Comparison of ENCODE assay signal across 17 cellular contexts in the genomic region with DNA sequence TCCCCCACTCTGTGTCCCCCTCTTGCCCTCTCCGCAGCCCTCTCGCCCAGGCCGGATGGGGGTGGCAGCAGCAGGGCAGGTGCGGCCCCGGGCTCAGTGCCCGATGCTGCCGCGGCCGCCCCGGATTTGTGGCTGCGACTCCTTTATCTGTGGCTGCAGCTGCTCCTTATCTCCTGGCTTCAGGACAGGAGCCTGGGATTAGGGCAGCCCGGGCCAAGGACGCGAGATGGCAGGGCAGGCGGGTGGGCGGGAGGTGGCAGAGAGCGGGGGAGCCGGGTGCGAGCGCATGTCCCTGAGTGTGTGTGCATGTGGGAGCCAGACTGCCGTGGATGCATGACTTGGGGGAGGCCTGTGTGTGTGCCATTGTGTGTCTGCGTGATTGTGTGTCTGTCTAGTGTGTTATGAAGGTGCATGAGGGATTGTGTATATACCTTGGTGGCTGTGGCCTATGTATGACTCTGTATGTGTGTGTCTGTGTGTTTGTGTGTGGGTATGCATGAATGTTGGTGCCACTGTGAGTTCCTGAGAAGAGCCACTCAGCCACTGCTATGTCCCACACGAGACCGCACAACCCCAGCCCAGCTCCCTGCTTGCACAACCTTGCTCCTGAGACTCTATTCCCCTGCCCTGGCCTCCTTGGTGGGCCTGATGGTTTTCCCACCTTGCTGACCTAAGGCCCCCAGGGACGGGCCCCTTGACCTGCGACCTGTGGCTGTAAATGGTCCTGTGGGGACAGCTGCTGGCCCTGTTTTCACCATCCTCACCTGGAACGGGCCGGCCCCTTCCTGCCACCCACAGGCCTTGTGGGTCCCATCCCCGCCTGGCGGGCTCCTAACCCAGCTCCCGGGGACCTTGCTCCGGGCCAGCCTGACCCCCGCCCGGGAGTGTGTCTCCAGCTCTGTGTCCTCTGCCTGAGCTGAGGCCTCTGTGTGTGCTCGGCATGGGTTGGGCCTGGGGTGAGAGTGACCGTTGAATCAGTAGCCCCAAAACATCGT. TPM values are rescaled to one million over a fixed set of nuclear protein-coding genes. Genes with fewer than 3 reads are reported as not detected.
DNase-seq lines count a peak whose midpoint lies in the region; ATAC-seq and TF ChIP-seq lines count a peak whose summit lies in the region.
"Had no signal": no experiment of that assay in that cellular context is flagged by ENCODE, and none has a peak within 500 bp of the region (broad histone marks: within the 10 kb centered on the region; RNA-seq: fewer than 3 reads in every experiment).

No MANE protein-coding gene starts in this region.

- H3K27me3 ChIP-seq in heart left ventricle, result peaks cover 6 to 47% (median 27%) of the 10 kb centered on the region in 9 donors
- H3K27me3 ChIP-seq in ovary, result no peaks in the 10 kb centered on the region
- H3K27me3 ChIP-seq in psoas muscle (ENCODE audit: insufficient read depth in 3 of 3, low read length in 2 of 3), result peaks cover 0 to 75% (median 27%) of the 10 kb centered on the region in 3 donors

- WGBS in heart left ventricle, 4 donors, result 37 to 44% (median 43%) methylated on average over 28 to 37 of the region's 37 CpGs
- 36 to 42% (median 36%) methylated on average over 37 of the region's 37 CpGs for WGBS in ovary, 3 donors
- WGBS in psoas muscle, 3 donors, result 44 to 54% (median 47%) methylated on average over 34 to 37 of the region's 37 CpGs

- POLR2A ChIA-PET in WTC11 (lab: Charles Lee), result interaction anchor here (0.5 kb wide), 1 partner anchor 578 kb away, joined by 3 read pairs; no protein-coding TSS in a partner anchor

- intact Hi-C loops in heart left ventricle (cut with DNase I) (loop anchor here (5.0 to 10.0 kb wide), 7 partner anchors 93 to 225 kb away; a partner anchor contains a TSS), ovary (cut with DNase I) (loop anchor here in 2 of 4 donors (5.0 to 10.0 kb wide), 2 partner anchors 93 to 95 kb away; no protein-coding TSS in a partner anchor), psoas muscle (cut with DNase I) (loop anchor here in 1 of 2 donors (10.0 kb wide), 1 partner anchor 225 kb away; no protein-coding TSS in a partner anchor)

- no peak overlapping the region for H3K27ac Mint-ChIP-seq in WTC11
- H3K27ac Mint-ChIP-seq: activated naive CD8-positive, alpha-beta T cell; CD14-positive monocyte; endodermal cell had no signal

- no peaks in the 10 kb centered on the region for H3K9me3 Mint-ChIP-seq in WTC11
- H3K9me3 Mint-ChIP-seq: endodermal cell had no signal

- DNase-seq in KBM-7 (peak; percentile 83), OCI-M1 (lab: John Stamatoyannopoulos, UW) (peak; percentile 94), heart left ventricle (peak in 4 of 5 donors; percentile 61 to 76 (median 75)), ovary (peak in 3 of 5 donors; percentile 22 to 51 (median 26)), psoas muscle (no peak), WTC11 (ENCODE audit: low spot score) (no peak)
- DNase-seq: activated T-cell treated with anti-CD3 and anti-CD28 coated beads for 4 hours; endodermal cell; gastrocnemius medialis; stimulated activated CD4-positive, alpha-beta T cell treated with anti-CD3 and anti-CD28 coated beads, Interleukin-2, amount 100 ng/mL, for 48 hours; trophoblast cell had no signal

- no peak for TF ChIP-seq EP300 in ovary (IDR thresholded peaks at IDR 0.05)

- H3K27ac ChIP-seq in heart left ventricle (peak overlapping the region in 7 of 12 donors; percentile 22 to 76 (median 40)), ovary (no peak overlapping the region), psoas muscle (no peak overlapping the region)
- H3K27ac ChIP-seq: gastrocnemius medialis had no signal

- H3K9me3 ChIP-seq in heart left ventricle, result no peaks in the 10 kb centered on the region
- no peaks in the 10 kb centered on the region for H3K9me3 ChIP-seq in ovary
- no peaks in the 10 kb centered on the region for H3K9me3 ChIP-seq in psoas muscle
- H3K9me3 ChIP-seq: gastrocnemius medialis had no signal

- in situ Hi-C loops in KBM-7 (cut with MboI; ENCODE audit: low pct_unique_long_range_greater_than_20kb, low sequenced_read_pairs), result loop anchor here (10.0 kb wide), 1 partner anchor 95 kb away; no protein-coding TSS in a partner anchor

- CTCF ChIA-PET in WTC11 (lab: Charles Lee), result interaction anchor here (1.2 kb wide), 1 partner anchor 222 kb away, joined by 4 read pairs; no protein-coding TSS in a partner anchor

- TF ChIP-seq POLR2A in heart left ventricle (IDR thresholded peaks at IDR 0.05), result no peak
- TF ChIP-seq POLR2A in ovary (IDR thresholded peaks at IDR 0.05), result no peak

- peaks cover 0 to 37% (median 10%) of the 10 kb centered on the region in 12 donors for H3K4me1 ChIP-seq in heart left ventricle
- peaks cover 8% of the 10 kb centered on the region for H3K4me1 ChIP-seq in ovary (ENCODE audit: insufficient read depth)
- no peaks in the 10 kb centered on the region for H3K4me1 ChIP-seq in psoas muscle

- H3K36me3 Mint-ChIP-seq in WTC11, result no peaks in the 10 kb centered on the region
- H3K36me3 Mint-ChIP-seq: activated naive CD8-positive, alpha-beta T cell had no signal

- no peaks in the 10 kb centered on the region for H3K36me3 ChIP-seq in heart left ventricle
- H3K36me3 ChIP-seq in ovary, result no peaks in the 10 kb centered on the region
- H3K36me3 ChIP-seq in psoas muscle (ENCODE audit: insufficient read depth in 1 of 2, low read depth in 1 of 2), result no peaks in the 10 kb centered on the region
- H3K36me3 ChIP-seq: gastrocnemius medialis had no signal

- H3K27me3 Mint-ChIP-seq in WTC11 (ENCODE audit: low read depth), result peaks cover 52% of the 10 kb centered on the region

- no peak for TF ChIP-seq CTCF in heart left ventricle (IDR thresholded peaks at IDR 0.05)
- no peak for TF ChIP-seq CTCF in ovary (IDR thresholded peaks at IDR 0.05)
- TF ChIP-seq CTCF in psoas muscle (IDR thresholded peaks at IDR 0.05), result no peak
- TF ChIP-seq CTCF in WTC11 (IDR thresholded peaks at IDR 0.05), result no peak

- peaks cover 11% of the 10 kb centered on the region for H3K4me1 Mint-ChIP-seq in WTC11

- ATAC-seq in heart left ventricle (peak; percentile 23 to 77 (median 60)), psoas muscle (no peak), WTC11 (no peak), HG02678 (IDR thresholded peaks at IDR 0.05; ENCODE audit: unreplicated experiment) (no peak)
- ATAC-seq: gastrocnemius medialis had no signal

- H3K4me3 ChIP-seq in heart left ventricle (no peak overlapping the region), ovary (no peak overlapping the region), psoas muscle (no peak overlapping the region)
- H3K4me3 ChIP-seq: gastrocnemius medialis had no signal

- no peak overlapping the region for H3K4me3 Mint-ChIP-seq in WTC11
- H3K4me3 Mint-ChIP-seq: activated naive CD8-positive, alpha-beta T cell; endodermal cell had no signal

RNA-seq across cellular contexts. Expression of a gene that starts 5.3 kb away (rescaled TPM):
- total RNA-seq in heart left ventricle (10 to 100 TPM in 7 of 9 donors, 1 to 10 TPM in 2; 8.0 to 54.2 (median 17.2) TPM), ovary (1 to 10 TPM in 2 of 7 donors, under 1 TPM in 2, not detected in 3; 0.38 to 2.8 (median 1.3) TPM), psoas muscle (not detected), WTC11 (2021) (4.7 to 6.1 TPM (median 4.9 TPM) in 3 replicates)
- polyA plus RNA-seq in heart left ventricle (10 to 100 TPM; 18.2 to 34.5 TPM), ovary (under 1 TPM in 1 of 2 donors, not detected in 1; 0.11 TPM), psoas muscle (not detected)
- total RNA-seq: gastrocnemius medialis, HT-29 had no signal
- polyA plus RNA-seq: CD14-positive monocyte had no signal

RNA-seq across cellular contexts. Expression of a gene that starts 8.6 kb away (rescaled TPM):
- total RNA-seq in heart left ventricle, result 10 to 100 TPM; 12.0 to 19.9 (median 15.3) TPM
- 10 to 100 TPM; 17.3 to 20.7 TPM for polyA plus RNA-seq in heart left ventricle
- 10 to 100 TPM; 29.3 to 50.1 (median 39.9) TPM for total RNA-seq in ovary
- 10 to 100 TPM in 1 of 2 donors, 1 to 10 TPM in 1; 1.2 to 39.7 TPM for polyA plus RNA-seq in ovary
- 10 to 100 TPM; 13.4 to 29.9 (median 20.6) TPM for total RNA-seq in psoas muscle
- polyA plus RNA-seq in psoas muscle, result 10 to 100 TPM; 23.2 to 40.1 (median 26.8) TPM
- total RNA-seq in WTC11 (2021), result 30.6 to 39.3 TPM (median 34.6 TPM) in 3 replicates

RNA-seq across cellular contexts. Expression of a gene that starts 15.0 kb away (rescaled TPM):
- 1 to 10 TPM in 5 of 9 donors, under 1 TPM in 2, not detected in 2; 0.96 to 1.9 (median 1.3) TPM for total RNA-seq in heart left ventricle
- polyA plus RNA-seq in heart left ventricle, result 1 to 10 TPM in 1 of 2 donors, under 1 TPM in 1; 0.91 to 1.1 TPM
- total RNA-seq in ovary, result 1 to 10 TPM in 5 of 7 donors, under 1 TPM in 2; 0.24 to 3.8 (median 2.3) TPM
- 1 to 10 TPM in 1 of 2 donors, not detected in 1; 1.6 TPM for polyA plus RNA-seq in ovary
- total RNA-seq in psoas muscle, result 1 to 10 TPM in 3 of 4 donors, under 1 TPM in 1; 0.92 to 2.3 (median 1.5) TPM
- 1 to 10 TPM in 1 of 3 donors, under 1 TPM in 2; 0.57 to 2.7 (median 0.87) TPM for polyA plus RNA-seq in psoas muscle
- 2.6 to 3.3 TPM (median 3.0 TPM) in 3 replicates for total RNA-seq in WTC11 (2021)

RNA-seq across cellular contexts. Expression of a gene that starts 40.0 kb away (rescaled TPM):
- total RNA-seq in heart left ventricle, result not detected
- not detected for polyA plus RNA-seq in heart left ventricle
- total RNA-seq in ovary, result 1 to 10 TPM in 1 of 7 donors, under 1 TPM in 3, not detected in 3; 0.11 to 2.6 (median 0.38) TPM
- polyA plus RNA-seq in ovary, result not detected
- total RNA-seq in psoas muscle, result not detected
- polyA plus RNA-seq in psoas muscle, result under 1 TPM in 2 of 3 donors, not detected in 1; 0.03 TPM
- not detected in 3 replicates for total RNA-seq in WTC11 (2021)
- total RNA-seq: endodermal cell, HT-29, mononuclear cell, NCI-H460 had no signal
- polyA plus RNA-seq: CD14-positive monocyte had no signal

RNA-seq across cellular contexts. Expression of a gene that starts 51.7 kb away (rescaled TPM):
- total RNA-seq in heart left ventricle (not detected), ovary (1 to 10 TPM in 1 of 7 donors, under 1 TPM in 4, not detected in 2; 0.11 to 1.8 (median 0.18) TPM), psoas muscle (under 1 TPM in 1 of 4 donors, not detected in 3; 0.19 TPM), WTC11 (2021) (0.23 to 0.62 TPM (median 0.48 TPM) in 3 replicates)
- polyA plus RNA-seq in heart left ventricle (under 1 TPM in 1 of 2 donors, not detected in 1; 0.07 TPM), ovary (under 1 TPM in 1 of 2 donors, not detected in 1; 0.04 TPM), psoas muscle (under 1 TPM in 1 of 3 donors, not detected in 2; 0.03 TPM)
- total RNA-seq: NCI-H460 had no signal
- polyA plus RNA-seq: CD14-positive monocyte had no signal

Comparison
In these comparisons a context has a peak if more than half of its experiments do, and no peak if none do; other contexts are left out.
1. DNase-seq: peak in KBM-7 (single experiment), OCI-M1 (single experiment), heart left ventricle (4 of 5) and ovary (3 of 5); none in psoas muscle (0 of 2) and WTC11 (single experiment).
2. ATAC-seq: peak in heart left ventricle (4 of 4); none in psoas muscle (0 of 4), WTC11 (single experiment) and HG02678 (single experiment).
3. H3K27ac ChIP-seq: peak in heart left ventricle (7 of 12); none in ovary (0 of 2) and psoas muscle (single experiment).